Comparison of ENCODE assay signal across 26 cellular contexts in genomic region chr6:167695831-167696230, GRCh38.
"Had no signal": no experiment of that assay in that cellular context is flagged by ENCODE, and none has a peak within 500 bp of the region (broad histone marks: within the 10 kb centered on the region; RNA-seq: fewer than 3 reads in every experiment).

No MANE protein-coding gene starts in this region.

- H3K36me3 ChIP-seq: left ventricle myocardium inferior, neural progenitor cell, neutrophil, right atrium auricular region, right lobe of liver, tibial nerve, upper lobe of left lung, vagina had no signal

- H3K9me3 Mint-ChIP-seq: mesothelial cell of epicardium; natural killer cell; nephron progenitor cell; neural progenitor cell; stimulated activated memory B cell treated with anti-CD40 and anti-IgM and Interleukin-4, amounts not matched to agents 10 μg/mL and 1 μg/mL and 100 μg/mL, for 72 hours; stimulated activated naive CD8-positive, alpha-beta T cell treated with anti-CD3 and anti-CD28 coated beads, Interleukin-15, amount 100 ng/mL, for 72 hours had no signal

- H3K27me3 ChIP-seq: neural progenitor cell, right atrium auricular region, right lobe of liver, tibial nerve, upper lobe of left lung, vagina had no signal

- H3K4me1 ChIP-seq: parathyroid adenoma, right lobe of liver had no signal

- H3K9me3 ChIP-seq: left ventricle myocardium inferior, neutrophil, right atrium auricular region, right lobe of liver, tibial nerve, upper lobe of left lung, vagina had no signal

- H3K4me3 ChIP-seq: left ventricle myocardium inferior, lung, neural progenitor cell, right atrium auricular region, right lobe of liver, smooth muscle cell, tibial nerve, upper lobe of left lung, vagina had no signal

- H3K27ac Mint-ChIP-seq: mesothelial cell of epicardium; natural killer cell; nephron progenitor cell; neural progenitor cell; stimulated activated memory B cell treated with anti-CD40 and anti-IgM and Interleukin-4, amounts not matched to agents 10 μg/mL and 1 μg/mL and 100 μg/mL, for 72 hours; stimulated activated naive CD8-positive, alpha-beta T cell treated with anti-CD3 and anti-CD28 coated beads, Interleukin-15, amount 100 ng/mL, for 72 hours had no signal

- H3K36me3 Mint-ChIP-seq: mesothelial cell of epicardium; neural progenitor cell; stimulated activated memory B cell treated with anti-CD40 and anti-IgM and Interleukin-4, amounts not matched to agents 10 μg/mL and 1 μg/mL and 100 μg/mL, for 72 hours had no signal

- ATAC-seq: natural killer cell; right lobe of liver; stimulated activated memory B cell treated with anti-CD40 and anti-IgM and Interleukin-4, amounts not matched to agents 10 μg/mL and 1 μg/mL and 100 μg/mL, for 72 hours; stimulated activated naive CD8-positive, alpha-beta T cell treated with anti-CD3 and anti-CD28 coated beads, Interleukin-15, amount 100 ng/mL, for 72 hours had no signal

- DNase-seq: islet precursor cell; left ventricle myocardium inferior; mesendoderm; naive B cell; natural killer cell; nephron progenitor cell; occipital lobe; right lobe of liver; stimulated activated CD4-positive, alpha-beta T cell treated with anti-CD3 and anti-CD28 coated beads, Interleukin-1b, Interleukin-23, amount 100 ng/mL, for 48 hours; stimulated activated CD4-positive, alpha-beta T cell treated with anti-CD3 and anti-CD28 coated beads, Interleukin-2, amount 100 ng/mL, for 48 hours; stimulated activated CD4-positive, alpha-beta T cell treated with anti-CD3 and anti-CD28 coated beads, Interleukin-4, amount 100 ng/mL, for 4 hours; stimulated activated CD8-positive, alpha-beta memory T cell treated with anti-CD3 and anti-CD28 coated beads, Interleukin-4, amount 100 ng/mL, for 48 hours; stimulated activated naive CD4-positive, alpha-beta T cell treated with Interleukin-2 at 50 U/mL for 16 hours; stimulated activated naive CD8-positive, alpha-beta T cell treated with anti-CD3 and anti-CD28 coated beads, Interleukin-15, amount 100 ng/mL, for 72 hours; substantia nigra; upper lobe of left lung had no signal

- H3K4me3 Mint-ChIP-seq: mesothelial cell of epicardium; natural killer cell; nephron progenitor cell; neural progenitor cell; stimulated activated memory B cell treated with anti-CD40 and anti-IgM and Interleukin-4, amounts not matched to agents 10 μg/mL and 1 μg/mL and 100 μg/mL, for 72 hours; stimulated activated naive CD8-positive, alpha-beta T cell treated with anti-CD3 and anti-CD28 coated beads, Interleukin-15, amount 100 ng/mL, for 72 hours had no signal
